Comparison of ENCODE assay signal across 12 cellular contexts in the genomic region with DNA sequence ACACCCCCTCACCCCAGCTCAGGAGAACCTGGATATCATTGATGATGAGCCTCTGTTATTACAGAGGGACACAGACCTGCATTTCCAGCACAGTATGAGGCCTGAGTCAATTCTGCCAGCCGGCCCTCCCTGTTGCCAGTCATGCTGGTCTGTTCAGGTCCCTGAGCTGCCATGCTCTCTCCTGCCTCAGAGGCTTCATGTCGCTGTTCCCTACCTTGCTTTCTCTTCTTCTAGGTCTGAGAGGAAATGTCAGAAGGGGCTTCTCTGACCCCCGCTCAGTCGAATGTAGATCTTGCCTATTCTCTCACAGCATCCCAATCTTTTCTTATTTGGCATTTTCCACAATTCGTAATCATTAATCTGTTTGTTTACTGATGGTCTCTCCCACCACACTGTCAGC. TPM values are rescaled to one million over a fixed set of nuclear protein-coding genes. Genes with fewer than 3 reads are reported as not detected.
A peak's percentile ranks its signal among the peaks of the same experiment; 100 is the strongest.
DNase-seq lines count a peak whose midpoint lies in the region; ATAC-seq and TF ChIP-seq lines count a peak whose summit lies in the region.
"Had no signal": no experiment of that assay in that cellular context is flagged by ENCODE, and none has a peak within 500 bp of the region (broad histone marks: within the 10 kb centered on the region; RNA-seq: fewer than 3 reads in every experiment).

No MANE protein-coding gene starts in this region.

- DNase-seq in AG09309 (ENCODE audit: low read depth) (no peak), PC-9 (peak in 1 of 2 experiments; percentile 22), foreskin fibroblast (peak; percentile 14 to 35), D341Med (ENCODE audit: low spot score) (no peak), lower leg skin (ENCODE audit: low spot score in 2 of 2) (no peak), COLO668 (lab: John Stamatoyannopoulos, UW; ENCODE audit: unreplicated experiment) (no peak), sciatic nerve (ENCODE audit: low spot score) (no peak)
- DNase-seq: activated naive CD4-positive, alpha-beta T cell; CD4-positive, alpha-beta memory T cell had no signal

- ATAC-seq in GM18868 (IDR thresholded peaks at IDR 0.05; ENCODE audit: unreplicated experiment), result peak; percentile 64
- no peak for ATAC-seq in sciatic nerve
- ATAC-seq: activated CD4-positive, CD25-positive, alpha-beta regulatory T cell treated with anti-CD3 and anti-CD28 coated beads, Interleukin-2, amount 50 U/mL, for 24 hours had no signal

- H3K27ac ChIP-seq in PC-9, result no peak overlapping the region

- H4K20me1 ChIP-seq in PC-9 (ENCODE audit: insufficient read depth), result no peaks in the 10 kb centered on the region

- H3K9me3 ChIP-seq in PC-9 (ENCODE audit: insufficient read depth, low read depth), result no peaks in the 10 kb centered on the region

- no peaks in the 10 kb centered on the region for H3K9me2 ChIP-seq in PC-9 (ENCODE audit: insufficient read depth)

- no peak overlapping the region for H3K4me2 ChIP-seq in PC-9

- BruUV-seq in PC-9 (replicated peaks; lab: Mats Ljungman, UMichigan), result no TSS peak

- H3K36me3 ChIP-seq in PC-9 (ENCODE audit: low read depth), result no peaks in the 10 kb centered on the region

- no peak for TF ChIP-seq POLR2A in lower leg skin (IDR thresholded peaks at IDR 0.05)

- CTCF ChIA-PET in PC-9 (lab: Charles Lee), result no interaction called here

- 76 to 82% methylated on average over 5 of the region's 5 CpGs for WGBS in lower leg skin, 2 donors

- H3K27me3 ChIP-seq in PC-9 (ENCODE audit: insufficient read depth, low read depth), result peaks cover 67% of the 10 kb centered on the region

- POLR2A ChIA-PET in PC-9 (lab: Charles Lee; ENCODE audit: unreplicated experiment), result no interaction called here

- H3F3A ChIP-seq in PC-9 (ENCODE audit: insufficient read depth, low read depth), result no peaks in the 10 kb centered on the region

- no peaks in the 10 kb centered on the region for H3K79me2 ChIP-seq in PC-9 (ENCODE audit: low read depth)

- TF ChIP-seq CTCF in AG09309 (IDR thresholded peaks at IDR 0.05; ENCODE audit: control insufficient read depth, insufficient read depth, low read depth, low read length, missing control alignments) (peak; percentile 39), PC-9 (conservative IDR thresholded peaks at IDR 0.05) (peak; percentile 55), foreskin fibroblast (IDR thresholded peaks at IDR 0.05; ENCODE audit: low read depth, low read length) (peak; percentile 25), lower leg skin (IDR thresholded peaks at IDR 0.05) (no peak)

- intact Hi-C loops in PC-9 (cut with micrococcal nuclease; ENCODE audit: unreplicated experiment) (no loop called here), lower leg skin (cut with DNase I; ENCODE audit: low total_unique reads) (no loop called here), sciatic nerve (cut with DNase I) (no loop called here)

- no peak overlapping the region for H3K4me3 ChIP-seq in AG09309 (ENCODE audit: control insufficient read depth, low read depth, low read length)
- no peak overlapping the region for H3K4me3 ChIP-seq in PC-9
- H3K4me3 ChIP-seq in foreskin fibroblast (ENCODE audit: low read depth in 1 of 2, low read length in 2 of 2), result no peak overlapping the region
- H3K4me3 ChIP-seq in lower leg skin (ENCODE audit: low read depth, poor library complexity, severe bottlenecking), result no peak overlapping the region

- no peak overlapping the region for H2AFZ ChIP-seq in PC-9

- no peaks in the 10 kb centered on the region for H3K4me1 ChIP-seq in PC-9 (replicated peaks; ENCODE audit: insufficient read depth)

RNA-seq across cellular contexts. Expression of a gene that starts 21.8 kb away (rescaled TPM):
- total RNA-seq in PC-9 (2021) (not detected in 2 replicates), lower leg skin (under 1 TPM in 3 of 4 donors, not detected in 1; 0.11 to 0.34 (median 0.26) TPM), sciatic nerve (8.2 TPM)
- total RNA-seq: CD4-positive, alpha-beta memory T cell; pulmonary artery endothelial cell had no signal

RNA-seq across cellular contexts. Expression of a gene that starts 45.7 kb away (rescaled TPM):
- total RNA-seq in PC-9 (2021) (not detected in 2 replicates), lower leg skin (1 to 10 TPM in 1 of 4 donors, under 1 TPM in 1, not detected in 2; 0.29 to 3.2 TPM), sciatic nerve (not detected)
- total RNA-seq: CD4-positive, alpha-beta memory T cell; pulmonary artery endothelial cell had no signal

RNA-seq across cellular contexts. Expression of a gene that starts 48.6 kb away (rescaled TPM):
- total RNA-seq in PC-9 (2021), result not detected in 2 replicates
- not detected for total RNA-seq in lower leg skin
- total RNA-seq in sciatic nerve, result not detected
- total RNA-seq: CD4-positive, alpha-beta memory T cell; pulmonary artery endothelial cell had no signal

Comparison
In these comparisons a context has a peak if more than half of its experiments do, and no peak if none do; other contexts are left out.
1. DNase-seq: peak in foreskin fibroblast (2 of 2); none in AG09309 (single experiment), D341Med (single experiment), lower leg skin (0 of 2), COLO668 (single experiment) and sciatic nerve (single experiment).
2. CTCF ChIP-seq: peak in AG09309 (single experiment), PC-9 (single experiment) and foreskin fibroblast (single experiment); none in lower leg skin (0 of 3).